In genomic region chr15:41948499-41948898, GRCh38 we compare ENCODE assay signal across 17 cellular contexts.
"Had no signal": no experiment of that assay in that cellular context is flagged by ENCODE, and none has a peak within 500 bp of the region (broad histone marks: within the 10 kb centered on the region; RNA-seq: fewer than 3 reads in every experiment).

No MANE protein-coding gene starts in this region.

- FAIRE-seq: kidney had no signal

- H3K4me3 ChIP-seq: breast epithelium, esophagus squamous epithelium, gastroesophageal sphincter, hepatocyte, lower lobe of right lung, prostate gland, transverse colon had no signal

- H3K27ac ChIP-seq: lower lobe of right lung, prostate gland, transverse colon, VCaP had no signal

- DNase-seq: activated CD4-positive, alpha-beta memory T cell treated with anti-CD3 and anti-CD28 coated beads for 36 hours; activated gamma-delta T cell; activated T-cell treated with anti-CD3 and anti-CD28 coated beads, Interleukin-2, amount 50 U/mL, for 48 hours; anterior cingulate cortex; esophagus squamous epithelium; kidney; lower lobe of right lung; natural killer cell; stimulated activated CD4-positive, alpha-beta T cell treated with anti-CD3 and anti-CD28 coated beads, Interleukin-15, amount 100 ng/mL, for 24 hours; stimulated activated CD4-positive, alpha-beta T cell treated with anti-CD3 and anti-CD28 coated beads, Interleukin-4, amount 100 ng/mL, for 24 hours; T-cell; transverse colon had no signal

- H3K4me1 ChIP-seq: breast epithelium, prostate gland had no signal

- H3K9me3 ChIP-seq: breast epithelium, esophagus squamous epithelium, gastroesophageal sphincter, lower lobe of right lung, prostate gland, transverse colon had no signal

- H3K36me3 ChIP-seq: breast epithelium had no signal

- H3K27me3 ChIP-seq: breast epithelium, esophagus squamous epithelium, gastroesophageal sphincter, hepatocyte, transverse colon had no signal
